17 cellular contexts compared by ENCODE assay signal in genomic region chr17:4368341-4368740, GRCh38.
"Had no signal": no experiment of that assay in that cellular context is flagged by ENCODE, and none has a peak within 500 bp of the region (broad histone marks: within the 10 kb centered on the region; RNA-seq: fewer than 3 reads in every experiment).

No MANE protein-coding gene starts in this region.

- H3K36me3 ChIP-seq: heart right ventricle, upper lobe of right lung had no signal

- FAIRE-seq: frontal cortex, islet of Langerhans had no signal

- ATAC-seq: activated CD8-positive, alpha-beta T cell treated with anti-CD3 and anti-CD28 coated beads, Interleukin-2, amount 10 ng/mL, durations not matched to agents 7 days and 5 days; heart right ventricle; left lobe of liver; natural killer cell; stimulated activated naive CD8-positive, alpha-beta T cell treated with anti-CD3 and anti-CD28 coated beads, Interleukin-15, Interleukin-2, amounts not matched to agents 100 U/mL and 50 U/mL, for 24 hours; upper lobe of right lung had no signal

- H3K27me3 ChIP-seq: heart right ventricle, upper lobe of right lung had no signal

- H3K9me3 ChIP-seq: heart right ventricle, upper lobe of right lung had no signal

- H3K4me3 ChIP-seq: coronary artery, heart right ventricle, upper lobe of right lung had no signal

- DNase-seq: activated CD4-positive, alpha-beta T cell treated with anti-CD3 and anti-CD28 coated beads for 48 hours; activated CD8-positive, alpha-beta T cell treated with anti-CD3 and anti-CD28 coated beads, Interleukin-2, amount 10 ng/mL, durations not matched to agents 7 days and 5 days; activated naive CD4-positive, alpha-beta T cell treated with anti-CD3 and anti-CD28 coated beads, Interleukin-2, amount 10 ng/mL, durations not matched to agents 7 days and 5 days; effector CD8-positive, alpha-beta T cell; heart right ventricle; mammary epithelial cell; natural killer cell; stimulated activated CD4-positive, alpha-beta T cell treated with anti-CD3 and anti-CD28 coated beads, Interleukin-2, amount 100 ng/mL, for 48 hours; stimulated activated CD8-positive, alpha-beta memory T cell treated with anti-CD3 and anti-CD28 coated beads, Interleukin-4, amount 100 ng/mL, for 48 hours; stimulated activated naive CD8-positive, alpha-beta T cell treated with anti-CD3 and anti-CD28 coated beads, Interleukin-15, Interleukin-2, amounts not matched to agents 100 U/mL and 50 U/mL, for 24 hours; T1000; upper lobe of right lung; WERI-Rb-1 had no signal

- H3K27ac ChIP-seq: coronary artery, heart right ventricle, upper lobe of right lung, WERI-Rb-1 had no signal
